ENCODE assay signal across 32 cellular contexts in the genomic region with DNA sequence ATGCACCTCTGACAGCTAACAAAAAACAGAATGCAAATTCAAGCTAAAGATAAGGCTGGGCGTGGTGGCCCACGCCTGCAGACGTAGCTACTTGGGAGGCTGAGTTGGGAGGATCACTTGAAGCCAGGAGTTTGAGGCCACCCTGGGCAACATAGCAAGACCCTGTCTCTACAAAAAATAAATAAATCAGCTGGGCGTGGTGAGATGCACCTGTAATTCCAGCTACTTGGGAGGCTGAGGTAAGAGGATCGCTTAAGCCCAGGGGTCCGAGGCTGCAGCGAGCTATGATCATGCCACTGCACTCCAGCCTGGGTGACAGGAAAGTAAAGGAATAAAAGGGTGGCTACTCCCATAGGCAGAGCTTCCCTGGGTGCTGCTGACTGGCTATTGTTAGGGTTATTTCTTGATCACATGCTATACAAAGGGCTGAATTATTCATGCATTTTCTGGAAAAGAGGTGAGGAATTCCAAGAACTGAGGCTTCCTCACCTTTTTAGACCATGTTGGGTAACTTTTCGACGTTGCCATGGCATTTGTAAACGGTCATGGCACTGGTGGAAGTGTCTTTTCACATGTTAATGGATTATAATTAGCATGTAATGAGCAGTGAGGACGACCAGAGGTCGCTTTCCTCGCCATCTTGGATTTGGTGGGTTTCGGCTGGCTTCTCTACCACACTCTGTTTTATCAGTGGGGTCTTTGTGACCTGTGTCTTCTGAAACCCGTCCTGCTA. TPM values are rescaled to one million over a fixed set of nuclear protein-coding genes. Genes with fewer than 3 reads are reported as not detected.
"Had no signal": no experiment of that assay in that cellular context is flagged by ENCODE, and none has a peak within 500 bp of the region (broad histone marks: within the 10 kb centered on the region; RNA-seq: fewer than 3 reads in every experiment).

No MANE protein-coding gene starts in this region.

- H3K4me3 Mint-ChIP-seq: activated naive CD4-positive, alpha-beta T cell treated with anti-CD3 and anti-CD28 coated beads, Interleukin-2, amount 10 ng/mL, durations not matched to agents 7 days and 5 days; activated naive CD8-positive, alpha-beta T cell treated with anti-CD3 and anti-CD28 coated beads, Interleukin-2, amount 10 ng/mL, durations not matched to agents 7 days and 5 days; brain; nephron; T-helper 1 cell treated with Interleukin-12 subunit alpha and Interleukin-12 subunit beta and Interleukin-4 antibody, amounts not matched to agents 30 μg/mL and 1 μg/mL, for 36 hours had no signal

- H3K4me1 ChIP-seq: colonic mucosa, right lobe of liver had no signal

- H3K27ac ChIP-seq: ascending aorta, cardiac muscle cell, colonic mucosa, dorsolateral prefrontal cortex, neutrophil, right lobe of liver, testis, VCaP had no signal

- ATAC-seq: activated CD4-positive, CD25-positive, alpha-beta regulatory T cell treated with anti-CD3 and anti-CD28 coated beads, Interleukin-2, amount 50 U/mL, for 24 hours; left lobe of liver; right lobe of liver; stimulated activated naive CD8-positive, alpha-beta T cell treated with anti-CD3 and anti-CD28 coated beads, Interleukin-15, Interleukin-2, amounts not matched to agents 100 U/mL and 50 U/mL, for 24 hours had no signal

- H3K36me3 Mint-ChIP-seq: activated naive CD8-positive, alpha-beta T cell treated with anti-CD3 and anti-CD28 coated beads, Interleukin-2, amount 10 ng/mL, durations not matched to agents 7 days and 5 days; brain had no signal

- FAIRE-seq: TTC549 had no signal

- H3K36me3 ChIP-seq: ascending aorta, cardiac muscle cell, colonic mucosa, neutrophil, right lobe of liver had no signal

- H3K27me3 Mint-ChIP-seq: activated naive CD8-positive, alpha-beta T cell treated with anti-CD3 and anti-CD28 coated beads, Interleukin-2, amount 10 ng/mL, durations not matched to agents 7 days and 5 days had no signal

- H3K9me3 ChIP-seq: ascending aorta, colonic mucosa, neutrophil, right lobe of liver, testis had no signal

- DNase-seq: activated CD4-positive, alpha-beta T cell treated with anti-CD3 and anti-CD28 coated beads for 48 hours; activated CD4-positive, alpha-beta T cell treated with anti-CD3 and anti-CD28 coated beads, Interleukin-2, amount 50 U/mL, for 48 hours; activated CD8-positive, alpha-beta memory T cell treated with anti-CD3 and anti-CD28 coated beads, Interleukin-2, amount 50 U/mL, for 4 hours; activated gamma-delta T cell; activated naive CD4-positive, alpha-beta T cell treated with anti-CD3 and anti-CD28 coated beads, Interleukin-2, amount 10 ng/mL, durations not matched to agents 7 days and 5 days; activated naive CD8-positive, alpha-beta T cell treated with anti-CD3 and anti-CD28 coated beads, Interleukin-2, amount 10 ng/mL, durations not matched to agents 7 days and 5 days; activated T-cell treated with anti-CD3 and anti-CD28 coated beads, Interleukin-2, amount 50 U/mL, for 1 hour; cerebellar nuclear complex; colonic mucosa; dorsolateral prefrontal cortex; effector memory CD4-positive, alpha-beta T cell; head of caudate nucleus; hypothalamus; right lobe of liver; stimulated activated CD4-positive, alpha-beta T cell treated with anti-CD3 and anti-CD28 coated beads, Interleukin-2, amount 100 ng/mL, for 48 hours; stimulated activated naive CD8-positive, alpha-beta T cell treated with anti-CD3 and anti-CD28 coated beads, Interleukin-15, Interleukin-2, amounts not matched to agents 100 U/mL and 50 U/mL, for 24 hours; T-helper 9 cell; testis; trophoblast cell had no signal

- H3K4me3 ChIP-seq: ascending aorta, cardiac muscle cell, colonic mucosa, dorsolateral prefrontal cortex, right lobe of liver, testis had no signal

- H3K27me3 ChIP-seq: ascending aorta, colonic mucosa, dorsolateral prefrontal cortex, neutrophil, right lobe of liver, testis had no signal

- H3K9me3 Mint-ChIP-seq: activated naive CD4-positive, alpha-beta T cell treated with anti-CD3 and anti-CD28 coated beads, Interleukin-2, amount 10 ng/mL, durations not matched to agents 7 days and 5 days; activated naive CD8-positive, alpha-beta T cell treated with anti-CD3 and anti-CD28 coated beads, Interleukin-2, amount 10 ng/mL, durations not matched to agents 7 days and 5 days; nephron; T-helper 1 cell treated with Interleukin-12 subunit alpha and Interleukin-12 subunit beta and Interleukin-4 antibody, amounts not matched to agents 30 μg/mL and 1 μg/mL, for 36 hours had no signal

- H3K27ac Mint-ChIP-seq: activated naive CD4-positive, alpha-beta T cell treated with anti-CD3 and anti-CD28 coated beads, Interleukin-2, amount 10 ng/mL, durations not matched to agents 7 days and 5 days; activated naive CD8-positive, alpha-beta T cell treated with anti-CD3 and anti-CD28 coated beads, Interleukin-2, amount 10 ng/mL, durations not matched to agents 7 days and 5 days; brain; nephron; progenitor cell of endocrine pancreas; T-helper 1 cell treated with Interleukin-12 subunit alpha and Interleukin-12 subunit beta and Interleukin-4 antibody, amounts not matched to agents 30 μg/mL and 1 μg/mL, for 36 hours had no signal

RNA-seq across cellular contexts. Expression of a gene that starts 20.7 kb away (rescaled TPM):
- total RNA-seq: activated CD8-positive, alpha-beta memory T cell treated with anti-CD3 and anti-CD28 coated beads for 36 hours; activated naive CD8-positive, alpha-beta T cell treated with anti-CD3 and anti-CD28 coated beads, Interleukin-2, amount 10 ng/mL, durations not matched to agents 7 days and 5 days; ascending aorta; skeletal muscle tissue had no signal
